In the genomic region with DNA sequence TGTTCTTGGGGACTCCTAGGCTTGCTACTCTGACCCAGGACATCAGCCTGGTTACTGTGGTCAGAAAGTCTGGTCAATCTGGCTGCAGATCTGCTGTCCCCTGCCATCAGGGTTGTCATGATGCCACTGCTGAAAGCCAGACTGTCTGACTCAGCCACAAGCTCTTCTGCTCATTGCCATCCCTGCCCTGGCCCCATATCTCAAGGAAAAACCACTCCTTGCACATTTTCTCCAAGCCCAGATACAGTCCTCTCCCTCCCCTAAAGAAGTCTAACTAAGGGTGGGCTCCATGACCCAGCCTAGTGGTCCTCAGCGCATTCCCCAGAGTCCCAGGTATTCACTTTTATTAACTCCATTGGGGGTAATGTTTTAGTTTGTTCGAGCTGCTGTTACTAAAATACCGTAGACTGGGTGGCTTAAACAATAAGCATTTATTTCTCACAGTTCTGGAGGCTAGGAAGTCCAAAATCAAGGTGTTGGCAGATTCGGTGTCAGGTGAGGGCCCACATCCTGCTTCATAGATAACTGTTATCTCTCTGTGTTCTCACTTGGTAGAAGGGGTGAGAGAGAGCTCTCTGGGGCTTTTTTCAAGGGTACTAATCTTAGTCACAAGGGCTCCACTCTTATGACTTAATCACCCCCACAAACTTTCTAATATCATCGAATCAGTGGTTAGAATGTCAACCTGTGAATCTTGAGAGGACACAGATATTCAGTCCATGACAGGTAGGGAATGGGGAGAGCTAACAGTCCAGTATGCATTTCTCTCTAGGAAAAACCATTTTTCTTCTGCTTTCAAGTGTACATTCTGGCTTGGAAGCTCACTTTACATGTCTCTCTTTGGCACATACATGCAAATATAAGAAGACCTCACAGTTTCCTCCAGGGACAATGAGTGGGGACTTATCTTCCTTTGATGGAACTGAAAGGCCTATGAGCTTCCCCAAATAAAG, we compare ENCODE assay signal across 9 cellular contexts.
DNase-seq lines count a peak whose midpoint lies in the region; ATAC-seq and TF ChIP-seq lines count a peak whose summit lies in the region.
"Had no signal": no experiment of that assay in that cellular context is flagged by ENCODE, and none has a peak within 500 bp of the region (broad histone marks: within the 10 kb centered on the region; RNA-seq: fewer than 3 reads in every experiment).

No MANE protein-coding gene starts in this region.

- TF ChIP-seq EP300 in esophagus muscularis mucosa (IDR thresholded peaks at IDR 0.05) (no peak), transverse colon (IDR thresholded peaks at IDR 0.05; ENCODE audit: low read depth) (no peak)

- peak; percentile 57 for DNase-seq in esophagus muscularis mucosa (ENCODE audit: extremely low spot score)
- no peak for DNase-seq in DMS 273 treated with DMSO at 0.1 percent for 48 hours (lab: John Stamatoyannopoulos, UW)
- DNase-seq in ACHN = no peak
- no peak for DNase-seq in transverse colon
- DNase-seq in heart left ventricle = no peak
- DNase-seq: NCI-H1694 treated with DMSO at 0.1 percent for 48 hours had no signal

- intact Hi-C loops in esophagus muscularis mucosa (cut with DNase I) = no loop called here
- intact Hi-C loops in transverse colon (cut with DNase I; ENCODE audit: low total_unique reads) = no loop called here
- intact Hi-C loops in heart left ventricle (cut with DNase I) = no loop called here

- no peak for TF ChIP-seq POLR2A in esophagus muscularis mucosa (IDR thresholded peaks at IDR 0.05; ENCODE audit: low read depth)
- no peak for TF ChIP-seq POLR2A in transverse colon (IDR thresholded peaks at IDR 0.05)
- no peak for TF ChIP-seq POLR2A in heart left ventricle (IDR thresholded peaks at IDR 0.05)

- H3K36me3 ChIP-seq in esophagus muscularis mucosa (no peaks in the 10 kb centered on the region), transverse colon (no peaks in the 10 kb centered on the region), heart left ventricle (no peaks in the 10 kb centered on the region)

- H3K27ac ChIP-seq in esophagus muscularis mucosa (replicated peaks in 1 of 4) = no peak overlapping the region
- no peak overlapping the region for H3K27ac ChIP-seq in transverse colon
- H3K27ac ChIP-seq in heart left ventricle = peak overlapping the region in 1 of 12 donors; percentile 64

- 73% methylated on average over 5 of the region's 5 CpGs for WGBS in esophagus muscularis mucosa
- WGBS in transverse colon (ENCODE audit: low coverage in 1 of 2), 2 donors = 44 to 46% methylated on average over 3 to 5 of the region's 5 CpGs
- 38 to 61% (median 44%) methylated on average over 5 of the region's 5 CpGs for WGBS in heart left ventricle, 4 donors

- ATAC-seq in GM18861 (IDR thresholded peaks at IDR 0.05; ENCODE audit: unreplicated experiment) = peak; percentile 56
- ATAC-seq in GM21576 (IDR thresholded peaks at IDR 0.05; ENCODE audit: unreplicated experiment) = peak; percentile 63
- ATAC-seq in HG03571 (IDR thresholded peaks at IDR 0.05; ENCODE audit: unreplicated experiment) = peak; percentile 56
- ATAC-seq in heart left ventricle = no peak

- H3K4me1 ChIP-seq in esophagus muscularis mucosa (no peaks in the 10 kb centered on the region), transverse colon (no peaks in the 10 kb centered on the region), heart left ventricle (peaks cover 0 to 68% (median 0%) of the 10 kb centered on the region in 12 donors)

- no peak overlapping the region for H3K4me3 ChIP-seq in esophagus muscularis mucosa
- H3K4me3 ChIP-seq in transverse colon = no peak overlapping the region
- no peak overlapping the region for H3K4me3 ChIP-seq in heart left ventricle

- TF ChIP-seq CTCF in esophagus muscularis mucosa (IDR thresholded peaks at IDR 0.05) (no peak), transverse colon (IDR thresholded peaks at IDR 0.05) (no peak), heart left ventricle (IDR thresholded peaks at IDR 0.05) (no peak)

- H3K27me3 ChIP-seq in esophagus muscularis mucosa (no peaks in the 10 kb centered on the region), transverse colon (no peaks in the 10 kb centered on the region), heart left ventricle (peaks cover 0 to 3% (median 0%) of the 10 kb centered on the region in 9 donors)

- in situ Hi-C loops in ACHN (cut with HindIII; ENCODE audit: low pct_ligation_motif_present, low pct_unique_long_range_greater_than_20kb, low sequenced_read_pairs) (no loop called here), transverse colon (cut with MboI; ENCODE audit: low pct_ligation_motif_present in 1 of 4, low pct_unique_long_range_greater_than_20kb in 1 of 4, low sequenced_read_pairs in 3 of 4) (no loop called here)

- peaks cover 0 to 6% (median 0%) of the 10 kb centered on the region in 4 donors for H3K9me3 ChIP-seq in esophagus muscularis mucosa
- H3K9me3 ChIP-seq in transverse colon = no peaks in the 10 kb centered on the region
- peaks cover 0 to 8% (median 0%) of the 10 kb centered on the region in 12 donors for H3K9me3 ChIP-seq in heart left ventricle

Comparison
In these comparisons a context has a peak if more than half of its experiments do, and no peak if none do; other contexts are left out.
1. ATAC-seq: peak in GM18861 (single experiment), GM21576 (single experiment) and HG03571 (single experiment); none in heart left ventricle (0 of 4).